Comparison of ENCODE assay signal across 8 cellular contexts in genomic region chr7:127650842-127651555, GRCh38. TPM values are rescaled to one million over a fixed set of nuclear protein-coding genes. Genes with fewer than 3 reads are reported as not detected.
DNase-seq lines count a peak whose midpoint lies in the region; ATAC-seq and TF ChIP-seq lines count a peak whose summit lies in the region.

No MANE protein-coding gene starts in this region.

- H3K9me3 Mint-ChIP-seq in activated CD8-positive, alpha-beta T cell treated with anti-CD3 and anti-CD28 coated beads for 36 hours: no peaks in the 10 kb centered on the region
- H3K9me3 Mint-ChIP-seq in progenitor cell of endocrine pancreas (ENCODE audit: low read depth): no peaks in the 10 kb centered on the region

- no peaks in the 10 kb centered on the region for H3K27me3 Mint-ChIP-seq in activated CD8-positive, alpha-beta T cell treated with anti-CD3 and anti-CD28 coated beads for 36 hours
- no peaks in the 10 kb centered on the region for H3K27me3 Mint-ChIP-seq in progenitor cell of endocrine pancreas

- intact Hi-C loops in activated CD8-positive, alpha-beta T cell treated with anti-CD3 and anti-CD28 coated beads for 36 hours (cut with micrococcal nuclease): no loop called here

- ATAC-seq in HG03354 (IDR thresholded peaks at IDR 0.05; ENCODE audit: poor library complexity, severe bottlenecking, unreplicated experiment) (peak; percentile 3), foreskin keratinocyte (peak; percentile 5), HG03378 (IDR thresholded peaks at IDR 0.05; ENCODE audit: unreplicated experiment) (no peak)
- no peak for ATAC-seq in activated CD8-positive, alpha-beta T cell treated with anti-CD3 and anti-CD28 coated beads for 36 hours

- no peak overlapping the region for H3K4me3 Mint-ChIP-seq in activated CD8-positive, alpha-beta T cell treated with anti-CD3 and anti-CD28 coated beads for 36 hours
- peak overlapping the region; percentile 97 for H3K4me3 Mint-ChIP-seq in progenitor cell of endocrine pancreas (ENCODE audit: low read depth)

- DNase-seq in DMS153 treated with DMSO at 0.1 percent for 48 hours (lab: John Stamatoyannopoulos, UW; ENCODE audit: unreplicated experiment) (peak; percentile 49), foreskin keratinocyte (no peak), progenitor cell of endocrine pancreas (ENCODE audit: low spot score, unreplicated experiment) (no peak), DMS 273 treated with DMSO at 0.1 percent for 48 hours (lab: John Stamatoyannopoulos, UW) (no peak), midbrain (lab: John Stamatoyannopoulos, UW) (no peak)
- DNase-seq in activated CD8-positive, alpha-beta T cell treated with anti-CD3 and anti-CD28 coated beads for 36 hours: no peak

- H3K27ac Mint-ChIP-seq in activated CD8-positive, alpha-beta T cell treated with anti-CD3 and anti-CD28 coated beads for 36 hours: peak overlapping the region; percentile 89
- peak overlapping the region; percentile 99 for H3K27ac Mint-ChIP-seq in progenitor cell of endocrine pancreas

- peaks cover 27% of the 10 kb centered on the region for H3K4me1 Mint-ChIP-seq in activated CD8-positive, alpha-beta T cell treated with anti-CD3 and anti-CD28 coated beads for 36 hours (ENCODE audit: low read depth)
- peaks cover 36% of the 10 kb centered on the region for H3K4me1 Mint-ChIP-seq in progenitor cell of endocrine pancreas (ENCODE audit: low read depth)

- peaks cover 14% of the 10 kb centered on the region for H3K4me1 ChIP-seq in foreskin keratinocyte

- POLR2A ChIA-PET in activated CD8-positive, alpha-beta T cell treated with anti-CD3 and anti-CD28 coated beads for 36 hours (lab: Charles Lee): interaction anchor here (0.8 to 2.1 kb wide), 4 partner anchors 16 to 140 kb away, joined by 3 to 11 read pairs (median 4); partner anchors contain the start of genes ARF5 and GCC1

- peaks cover 29% of the 10 kb centered on the region for H3K36me3 Mint-ChIP-seq in activated CD8-positive, alpha-beta T cell treated with anti-CD3 and anti-CD28 coated beads for 36 hours (ENCODE audit: low read depth)
- no peaks in the 10 kb centered on the region for H3K36me3 Mint-ChIP-seq in progenitor cell of endocrine pancreas (ENCODE audit: insufficient read depth)

- no peaks in the 10 kb centered on the region for H3K27me3 ChIP-seq in foreskin keratinocyte

- H3K27ac ChIP-seq in foreskin keratinocyte: peak overlapping the region; percentile 98

- no peak for TF ChIP-seq CTCF in activated CD8-positive, alpha-beta T cell treated with anti-CD3 and anti-CD28 coated beads for 36 hours (IDR thresholded peaks at IDR 0.05)
- TF ChIP-seq CTCF in foreskin keratinocyte (conservative IDR thresholded peaks at IDR 0.05) (no peak), progenitor cell of endocrine pancreas (IDR thresholded peaks at IDR 0.05; ENCODE audit: unreplicated experiment) (no peak)

- CTCF ChIA-PET in activated CD8-positive, alpha-beta T cell treated with anti-CD3 and anti-CD28 coated beads for 36 hours (lab: Charles Lee): interaction anchor here (0.8 kb wide), 1 partner anchor 11 kb away, joined by 3 read pairs; no protein-coding TSS in a partner anchor

RNA-seq across cellular contexts. Expression of gene SND1, which starts 1.0 kb away (rescaled TPM):
- 100 to 1,000 TPM; 206 to 208 TPM for total RNA-seq in activated CD8-positive, alpha-beta T cell treated with anti-CD3 and anti-CD28 coated beads for 36 hours
- total RNA-seq in foreskin keratinocyte: 188 and 213 TPM in 2 replicates
- 140 and 151 TPM in 2 replicates for polyA plus RNA-seq in foreskin keratinocyte
- 213 and 237 TPM in 2 replicates for total RNA-seq in progenitor cell of endocrine pancreas

RNA-seq across cellular contexts. Expression of gene PAX4, which starts 33.1 kb away (rescaled TPM):
- total RNA-seq in activated CD8-positive, alpha-beta T cell treated with anti-CD3 and anti-CD28 coated beads for 36 hours: not detected
- total RNA-seq in foreskin keratinocyte (not detected in 2 replicates), progenitor cell of endocrine pancreas (23.6 and 25.1 TPM in 2 replicates)
- polyA plus RNA-seq in foreskin keratinocyte: not detected in 2 replicates

RNA-seq across cellular contexts. Expression of gene FSCN3, which starts 57.5 kb away (rescaled TPM):
- 1 to 10 TPM in 1 of 2 experiments, under 1 TPM in 1; 0.97 to 1.7 TPM for total RNA-seq in activated CD8-positive, alpha-beta T cell treated with anti-CD3 and anti-CD28 coated beads for 36 hours
- total RNA-seq in foreskin keratinocyte (0.32 and 0.75 TPM in 2 replicates), progenitor cell of endocrine pancreas (2.2 and 3.4 TPM in 2 replicates)
- polyA plus RNA-seq in foreskin keratinocyte: 0.20 and 0.35 TPM in 2 replicates

Comparison
In these comparisons a context has a peak if more than half of its experiments do, and no peak if none do; other contexts are left out.
1. ATAC-seq: peak in HG03354 (single experiment) and foreskin keratinocyte (single experiment); none in activated CD8-positive, alpha-beta T cell treated with anti-CD3 and anti-CD28 coated beads for 36 hours (single experiment) and HG03378 (single experiment).
2. RNA of gene PAX4, which starts 33.1 kb away (total RNA-seq): 23.6 to 25.1 TPM in progenitor cell of endocrine pancreas; not detected in activated CD8-positive, alpha-beta T cell treated with anti-CD3 and anti-CD28 coated beads for 36 hours and not detected in foreskin keratinocyte; every median in the first group is over 10 times any median in the second.